1 cellular context compared by ENCODE assay signal in genomic region chr6:139533573-139534471, GRCh38.
TF ChIP-seq lines count a peak whose summit lies in the region.

No MANE protein-coding gene starts in this region.

TF ChIP-seq in K562, 482 proteins besides CTCF, POLR2A, EP300 and RAD21 (continued from another document):
- peak; percentile 35 for TF ChIP-seq POLR2B (IDR thresholded peaks at IDR 0.05; ENCODE audit: low read depth, partially characterized antibody)
- peak; percentile 10; the same call in 1 of the 2 replicates for TF ChIP-seq PHF8 (IDR thresholded peaks at IDR 0.05; ENCODE audit: borderline replicate concordance, low read length)
- TF ChIP-seq NRF1 (conservative IDR thresholded peaks at IDR 0.05 in 1 of 2, IDR thresholded peaks at IDR 0.05 in 1 of 2), result peak; percentile 49 to 50
- peak; percentile 21; the same call in 1 of the 2 replicates for TF ChIP-seq BCOR (IDR thresholded peaks at IDR 0.05)
- peak; percentile 37; the same call in 1 of the 2 replicates for TF ChIP-seq KLF1 (tag; IDR thresholded peaks at IDR 0.05)
- no peak for TF ChIP-seq ZNF282 (CRISPR knock-in tag; IDR thresholded peaks at IDR 0.05)
- peak; percentile 45 for TF ChIP-seq NEUROD1 (IDR thresholded peaks at IDR 0.05; ENCODE audit: borderline replicate concordance, low read depth, low read length, partially characterized antibody)
- TF ChIP-seq TEAD2 (tag; IDR thresholded peaks at IDR 0.05), result no peak
- TF ChIP-seq MCM7 (IDR thresholded peaks at IDR 0.05), result no peak
